8 cellular contexts compared by ENCODE assay signal in the genomic region with DNA sequence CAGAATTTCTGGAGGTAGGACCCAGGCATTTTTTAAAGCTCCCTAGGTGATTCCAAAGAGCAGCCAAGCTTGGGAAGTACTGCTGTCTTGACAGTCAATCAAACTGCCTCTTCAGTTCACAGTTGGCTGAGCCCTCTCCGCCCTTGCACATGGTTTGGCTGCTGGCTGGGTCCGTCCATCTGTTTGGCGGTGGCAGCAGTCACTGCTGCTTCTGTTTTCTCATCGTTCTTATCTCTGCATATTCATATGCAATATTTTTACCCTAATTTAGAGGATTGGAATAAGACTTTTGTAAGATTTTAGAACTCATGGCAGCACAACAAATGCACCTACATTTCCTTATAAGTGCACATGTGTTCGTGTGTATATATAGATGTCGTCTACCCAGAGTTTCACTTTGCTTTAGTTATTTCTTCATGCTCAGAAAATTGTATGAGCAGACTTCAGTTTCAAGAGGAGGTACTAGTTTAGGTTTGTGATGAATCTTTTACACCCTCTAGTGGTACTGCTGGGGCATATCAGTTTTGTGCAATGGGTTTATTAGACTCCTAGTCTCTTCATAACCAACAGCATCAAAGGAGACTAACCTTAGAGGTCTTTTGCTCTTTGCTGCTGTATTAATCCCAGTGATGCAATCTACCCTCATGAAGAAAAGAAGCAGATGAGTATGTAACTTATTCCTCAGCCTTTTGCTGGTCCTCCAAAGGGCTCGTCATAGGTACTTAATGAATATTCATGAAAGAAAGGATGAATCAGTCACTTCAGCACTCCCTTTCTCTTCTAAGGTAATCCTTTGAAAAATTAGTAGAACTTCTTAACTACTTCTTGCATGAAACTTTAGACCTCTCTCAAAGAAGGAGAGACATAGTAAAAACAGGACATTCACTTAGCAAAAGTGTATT. TPM values are rescaled to one million over a fixed set of nuclear protein-coding genes. Genes with fewer than 3 reads are reported as not detected.
DNase-seq lines count a peak whose midpoint lies in the region; ATAC-seq, FAIRE-seq and TF ChIP-seq lines count a peak whose summit lies in the region.

No MANE protein-coding gene starts in this region.

- H3K79me2 ChIP-seq in keratinocyte (ENCODE audit: control insufficient read depth, insufficient read depth, low read length) = no peaks in the 10 kb centered on the region

- peak overlapping the region; percentile 68 for H3K4me2 ChIP-seq in keratinocyte (ENCODE audit: control insufficient read depth, extremely low read depth, insufficient read depth, low read depth, low read length)

- H3K9me3 Mint-ChIP-seq in activated naive CD4-positive, alpha-beta T cell treated with anti-CD3 and anti-CD28 coated beads, Interleukin-2, amount 50 U/mL, for 24 hours = no peaks in the 10 kb centered on the region
- H3K9me3 Mint-ChIP-seq in MCF 10A (ENCODE audit: unreplicated experiment) = no peaks in the 10 kb centered on the region
- no peaks in the 10 kb centered on the region for H3K9me3 Mint-ChIP-seq in stimulated activated naive CD8-positive, alpha-beta T cell treated with anti-CD3 and anti-CD28 coated beads, Interleukin-15, amount 100 ng/mL, for 72 hours

- H3K27me3 ChIP-seq in keratinocyte (ENCODE audit: control insufficient read depth, extremely low read depth, insufficient read depth, low read length) = no peaks in the 10 kb centered on the region

- no peaks in the 10 kb centered on the region for H3K9me3 ChIP-seq in keratinocyte (ENCODE audit: control insufficient read depth, low read depth, low read length)

- H3K36me3 ChIP-seq in keratinocyte (ENCODE audit: control insufficient read depth in 2 of 2, extremely low read depth in 1 of 2, insufficient read depth in 2 of 2, low read length in 2 of 2) = no peaks in the 10 kb centered on the region

- DNase-seq in activated naive CD4-positive, alpha-beta T cell (lab: John Stamatoyannopoulos, UW) = no peak
- peak in 61 of 76 experiments; percentile 4 to 79 (median 37) for DNase-seq in HUDEP-2 (lab: John Stamatoyannopoulos, UW; ENCODE audit: unreplicated experiment in 76 of 76)
- peak; percentile 49 for DNase-seq in NOMO-1 treated with dmso at 0.1 percent for 144 hours (lab: John Stamatoyannopoulos, UW; ENCODE audit: unreplicated experiment)
- peak; percentile 70 for DNase-seq in MCF 10A (ENCODE audit: unreplicated experiment)
- peak; percentile 13 for DNase-seq in keratinocyte (ENCODE audit: low read depth, low spot score)
- peak; percentile 11 to 13 for DNase-seq in stimulated activated naive CD8-positive, alpha-beta T cell treated with anti-CD3 and anti-CD28 coated beads, Interleukin-15, amount 100 ng/mL, for 72 hours

- POLR2A ChIA-PET in MCF 10A (lab: Yijun Ruan, JAX) = no interaction called here

- BruUV-seq in MCF 10A (replicated peaks; lab: Mats Ljungman, UMichigan) = no TSS peak

- H2AFZ ChIP-seq in keratinocyte (ENCODE audit: control insufficient read depth, low read length) = peak overlapping the region; percentile 52

- H3K4me1 ChIP-seq in keratinocyte (ENCODE audit: control insufficient read depth, extremely low read depth, insufficient read depth, low read length) = peaks cover 10% of the 10 kb centered on the region

- H3K4me3 Mint-ChIP-seq in activated naive CD4-positive, alpha-beta T cell treated with anti-CD3 and anti-CD28 coated beads, Interleukin-2, amount 50 U/mL, for 24 hours = peak overlapping the region; percentile 2
- H3K4me3 Mint-ChIP-seq in MCF 10A (ENCODE audit: unreplicated experiment) = peak overlapping the region; percentile 51
- no peak overlapping the region for H3K4me3 Mint-ChIP-seq in stimulated activated naive CD8-positive, alpha-beta T cell treated with anti-CD3 and anti-CD28 coated beads, Interleukin-15, amount 100 ng/mL, for 72 hours

- H3K36me3 Mint-ChIP-seq in activated naive CD4-positive, alpha-beta T cell treated with anti-CD3 and anti-CD28 coated beads, Interleukin-2, amount 50 U/mL, for 24 hours = no peaks in the 10 kb centered on the region
- no peaks in the 10 kb centered on the region for H3K36me3 Mint-ChIP-seq in MCF 10A (ENCODE audit: insufficient read depth, unreplicated experiment)

- H4K20me1 ChIP-seq in keratinocyte (ENCODE audit: control insufficient read depth, extremely low read depth, insufficient read depth, low read length) = no peaks in the 10 kb centered on the region

- H3K9me1 ChIP-seq in keratinocyte (ENCODE audit: control insufficient read depth, extremely low read depth, insufficient read depth, low read length) = peaks cover 5% of the 10 kb centered on the region

- intact Hi-C loops in MCF 10A (cut with micrococcal nuclease) = loop anchor here (1.0 to 10.0 kb wide), 7 partner anchors 51 to 1646 kb away; no protein-coding TSS in a partner anchor

- TF ChIP-seq CTCF in MCF 10A (IDR thresholded peaks at IDR 0.05; ENCODE audit: unreplicated experiment) (peak; percentile 81), keratinocyte (optimal IDR thresholded peaks at IDR 0.05 in 1 of 3, IDR thresholded peaks at IDR 0.05 in 1 of 3, conservative IDR thresholded peaks at IDR 0.05 in 1 of 3; ENCODE audit: extremely low read depth in 1 of 3, insufficient read depth in 2 of 3, low read length in 3 of 3) (peak in 2 of 3 experiments; percentile 74 to 78)

- FAIRE-seq in keratinocyte (lab: Jason Lieb, UNC) = peak; percentile 82

- no peak overlapping the region for H3K27ac Mint-ChIP-seq in activated naive CD4-positive, alpha-beta T cell treated with anti-CD3 and anti-CD28 coated beads, Interleukin-2, amount 50 U/mL, for 24 hours
- no peak overlapping the region for H3K27ac Mint-ChIP-seq in MCF 10A (ENCODE audit: low read depth, unreplicated experiment)
- no peak overlapping the region for H3K27ac Mint-ChIP-seq in stimulated activated naive CD8-positive, alpha-beta T cell treated with anti-CD3 and anti-CD28 coated beads, Interleukin-15, amount 100 ng/mL, for 72 hours

- CTCF ChIA-PET in MCF 10A (lab: Yijun Ruan, JAX) = interaction anchor here (0.6 to 4.6 kb wide), 18 partner anchors 9 to 772 kb away, joined by 3 to 68 read pairs (median 4); no protein-coding TSS in a partner anchor

- H3K27me3 Mint-ChIP-seq in activated naive CD4-positive, alpha-beta T cell treated with anti-CD3 and anti-CD28 coated beads, Interleukin-2, amount 50 U/mL, for 24 hours = no peaks in the 10 kb centered on the region
- no peaks in the 10 kb centered on the region for H3K27me3 Mint-ChIP-seq in MCF 10A (ENCODE audit: insufficient read depth, unreplicated experiment)
- H3K27me3 Mint-ChIP-seq in stimulated activated naive CD8-positive, alpha-beta T cell treated with anti-CD3 and anti-CD28 coated beads, Interleukin-15, amount 100 ng/mL, for 72 hours = no peaks in the 10 kb centered on the region

- peak; percentile 86 for ATAC-seq in GM21723 (IDR thresholded peaks at IDR 0.05; ENCODE audit: unreplicated experiment)
- ATAC-seq in stimulated activated naive CD8-positive, alpha-beta T cell treated with anti-CD3 and anti-CD28 coated beads, Interleukin-15, amount 100 ng/mL, for 72 hours = peak; percentile 75

- no peak overlapping the region for H3K9ac ChIP-seq in keratinocyte (ENCODE audit: control insufficient read depth, extremely low read depth, insufficient read depth, low read length)

- H3K27ac ChIP-seq in keratinocyte (ENCODE audit: control insufficient read depth, insufficient read depth, low read length) = no peak overlapping the region

- H3K4me3 ChIP-seq in keratinocyte (ENCODE audit: control insufficient read depth in 2 of 3, extremely low read depth in 1 of 3, insufficient read depth in 2 of 3, low read depth in 1 of 3, low read length in 3 of 3) = peak overlapping the region in 2 of 3 experiments; percentile 36 to 50

- dilution Hi-C loops in keratinocyte (cut with MboI; ENCODE audit: extremely low pct_ligation_motif_present, low sequenced_read_pairs) = no loop called here

- H3K4me1 Mint-ChIP-seq in activated naive CD4-positive, alpha-beta T cell treated with anti-CD3 and anti-CD28 coated beads, Interleukin-2, amount 50 U/mL, for 24 hours = peaks cover 9% of the 10 kb centered on the region
- H3K4me1 Mint-ChIP-seq in MCF 10A (ENCODE audit: insufficient read depth, unreplicated experiment) = no peaks in the 10 kb centered on the region
- no peaks in the 10 kb centered on the region for H3K4me1 Mint-ChIP-seq in stimulated activated naive CD8-positive, alpha-beta T cell treated with anti-CD3 and anti-CD28 coated beads, Interleukin-15, amount 100 ng/mL, for 72 hours

RNA-seq across cellular contexts. Expression of gene KHDC1L, which starts 44.3 kb away (rescaled TPM):
- total RNA-seq in MCF 10A (2022) = not detected in 2 replicates
- polyA plus RNA-seq in keratinocyte = 0.10 TPM in 1 of 3 replicates, not detected in the others
- not detected for polyA plus RNA-seq in keratinocyte (2011; ENCODE audit: low read depth)
- 0.19 TPM in 1 of 2 replicates, not detected in the other for polyA plus RNA-seq in keratinocyte (2011; cell fraction: cytosol; rRNA removed)
- not detected in 2 replicates for polyA plus RNA-seq in keratinocyte (2011; cell fraction: nucleus; rRNA removed)
- polyA plus RNA-seq in keratinocyte (2012; ENCODE audit: low replicate concordance) = not detected in 2 replicates
- polyA minus RNA-seq in keratinocyte = not detected in 3 replicates
- polyA minus RNA-seq in keratinocyte (2011; cell fraction: cytosol; rRNA and poly(A)+ RNA removed) = not detected
- not detected in 2 replicates for polyA minus RNA-seq in keratinocyte (2011; cell fraction: nucleus; rRNA and poly(A)+ RNA removed)

Comparison
In these comparisons a context has a peak if more than half of its experiments do, and no peak if none do; other contexts are left out.
1. H3K4me3 Mint-ChIP-seq: peak in activated naive CD4-positive, alpha-beta T cell treated with anti-CD3 and anti-CD28 coated beads, Interleukin-2, amount 50 U/mL, for 24 hours (single experiment) and MCF 10A (single experiment); none in stimulated activated naive CD8-positive, alpha-beta T cell treated with anti-CD3 and anti-CD28 coated beads, Interleukin-15, amount 100 ng/mL, for 72 hours (0 of 2).
2. DNase-seq: peak in HUDEP-2 (61 of 76), NOMO-1 treated with dmso at 0.1 percent for 144 hours (single experiment), MCF 10A (single experiment), keratinocyte (single experiment) and stimulated activated naive CD8-positive, alpha-beta T cell treated with anti-CD3 and anti-CD28 coated beads, Interleukin-15, amount 100 ng/mL, for 72 hours (2 of 2); none in activated naive CD4-positive, alpha-beta T cell (0 of 4).